Comparison of ENCODE assay signal across 27 cellular contexts in genomic region chr6:603265-603664, GRCh38. TPM values are rescaled to one million over a fixed set of nuclear protein-coding genes. Genes with fewer than 3 reads are reported as not detected.
DNase-seq lines count a peak whose midpoint lies in the region; ATAC-seq, FAIRE-seq and TF ChIP-seq lines count a peak whose summit lies in the region.
"Had no signal": no experiment of that assay in that cellular context is flagged by ENCODE, and none has a peak within 500 bp of the region (broad histone marks: within the 10 kb centered on the region; RNA-seq: fewer than 3 reads in every experiment).

No MANE protein-coding gene starts in this region.

- H3K4me1 ChIP-seq in IMR-90 (ENCODE audit: control insufficient read depth, insufficient read depth, low read length) (no peaks in the 10 kb centered on the region; the same call in 1 of the 2 replicates), endocrine pancreas (ENCODE audit: control insufficient read depth, insufficient read depth, low read length) (no peaks in the 10 kb centered on the region), trophoblast cell (ENCODE audit: control insufficient read depth in 1 of 2, insufficient read depth in 2 of 2, low read length in 2 of 2) (no peaks in the 10 kb centered on the region)
- H3K4me1 ChIP-seq: BE2C had no signal

- H3K4me1 Mint-ChIP-seq in stimulated activated effector memory CD8-positive, alpha-beta T cell treated with anti-CD3 and anti-CD28 coated beads, Interleukin-12 subunit alpha, Interleukin-12 subunit beta, amount 100 ng/mL, for 72 hours = peaks cover 13% of the 10 kb centered on the region

- H3K27ac Mint-ChIP-seq in stimulated activated effector memory CD8-positive, alpha-beta T cell treated with anti-CD3 and anti-CD28 coated beads, Interleukin-12 subunit alpha, Interleukin-12 subunit beta, amount 100 ng/mL, for 72 hours = peak overlapping the region; percentile 70
- H3K27ac Mint-ChIP-seq: CD14-positive monocyte; CD4-positive, alpha-beta T cell; GM23338 had no signal

- H3K56ac ChIP-seq in IMR-90 (ENCODE audit: extremely low read depth, insufficient read depth, low read length) = no peak overlapping the region

- H4K91ac ChIP-seq in IMR-90 (ENCODE audit: insufficient read depth, low read depth, low read length) (no peak overlapping the region), trophoblast cell (ENCODE audit: low read depth, low read length) (no peak overlapping the region)

- H2BK12ac ChIP-seq in trophoblast cell (ENCODE audit: low read length) = no peak overlapping the region

- H3K79me1 ChIP-seq in IMR-90 (ENCODE audit: low read depth in 1 of 2, low read length in 2 of 2) = peaks cover 7 to 8% of the 10 kb centered on the region in 2 experiments; a peak in 3 of 4 replicates
- H3K79me1 ChIP-seq in trophoblast cell (ENCODE audit: low read length) = no peaks in the 10 kb centered on the region

- no peak overlapping the region for H2AK5ac ChIP-seq in IMR-90 (ENCODE audit: low read depth, low read length)
- H2AK5ac ChIP-seq in trophoblast cell (ENCODE audit: low read length) = no peak overlapping the region

- no peaks in the 10 kb centered on the region for H4K20me1 ChIP-seq in IMR-90 (ENCODE audit: insufficient read depth, low read length)
- H4K20me1 ChIP-seq: BLaER1 treated with 17β-estradiol and CSF1 and Interleukin-3, amounts not matched to agents 10 nM and 100 nM had no signal

- no peak overlapping the region for H4K12ac ChIP-seq in trophoblast cell (ENCODE audit: low read depth, low read length)

- no peak overlapping the region for H3K14ac ChIP-seq in IMR-90 (replicated peaks; ENCODE audit: low read depth, low read length)
- H3K14ac ChIP-seq in trophoblast cell (ENCODE audit: low read length) = no peak overlapping the region

- BruUV-seq in IMR-90 (replicated peaks; lab: Mats Ljungman, UMichigan) = no TSS peak

- dilution Hi-C loops in IMR-90 (cut with HindIII; ENCODE audit: low sequenced_read_pairs, unreplicated experiment) = no loop called here

- CTCF ChIA-PET in IMR-90 (lab: Yijun Ruan, JAX) = no interaction called here

- H3K27me3 ChIP-seq in IMR-90 (ENCODE audit: control insufficient read depth, insufficient read depth, low read length) = no peaks in the 10 kb centered on the region
- H3K27me3 ChIP-seq in endocrine pancreas (ENCODE audit: control insufficient read depth, insufficient read depth, low read length) = no peaks in the 10 kb centered on the region
- no peaks in the 10 kb centered on the region for H3K27me3 ChIP-seq in trophoblast cell (ENCODE audit: insufficient read depth, low read length)
- H3K27me3 ChIP-seq: BE2C; BLaER1 treated with 17β-estradiol and CSF1 and Interleukin-3, amounts not matched to agents 10 nM and 100 nM had no signal

- DNase-seq in NCI-H2227 (lab: John Stamatoyannopoulos, UW; ENCODE audit: unreplicated experiment) (peak; percentile 7), NCI-H2227 treated with DMSO at 0.1 percent for 48 hours (lab: John Stamatoyannopoulos, UW) (no peak), IMR-90 (no peak), RCC 7860 (ENCODE audit: low spot score) (no peak), nucleus accumbens (lab: John Stamatoyannopoulos, UW) (no peak), trophoblast cell (no peak)
- DNase-seq in stimulated activated effector memory CD8-positive, alpha-beta T cell treated with anti-CD3 and anti-CD28 coated beads, Interleukin-12 subunit alpha, Interleukin-12 subunit beta, amount 100 ng/mL, for 72 hours (ENCODE audit: low spot score in 2 of 2) = no peak
- DNase-seq: ACHN; AML-193; BE2C; CD4-positive, alpha-beta T cell; CD8-positive, alpha-beta memory T cell; DMS 273 treated with DMSO at 0.1 percent for 48 hours; DMS79; EL; GDM1; H9 had no signal

- H2BK20ac ChIP-seq in IMR-90 (ENCODE audit: low read depth, low read length) = no peak overlapping the region

- H2AFZ ChIP-seq in IMR-90 (replicated peaks; ENCODE audit: low read length, poor library complexity) (no peak overlapping the region), trophoblast cell (ENCODE audit: insufficient read depth, low read length, poor library complexity) (no peak overlapping the region)
- H2AFZ ChIP-seq: GM23338 had no signal

- no peak for ATAC-seq in IMR-90 (ENCODE audit: low read depth)
- ATAC-seq in stimulated activated effector memory CD8-positive, alpha-beta T cell treated with anti-CD3 and anti-CD28 coated beads, Interleukin-12 subunit alpha, Interleukin-12 subunit beta, amount 100 ng/mL, for 72 hours = no peak
- ATAC-seq: GM12878, GM23338, HCT116 had no signal

- H2AK9ac ChIP-seq in IMR-90 (replicated peaks; ENCODE audit: low read depth, low read length, poor library complexity) = no peak overlapping the region

- no peak for TF ChIP-seq CTCF in IMR-90 (conservative IDR thresholded peaks at IDR 0.05; ENCODE audit: low read depth, low read length)

- no peak for FAIRE-seq in RCC 7860 (lab: Jason Lieb, UNC)
- FAIRE-seq: A204.1, D721Med, GM12878, GM18507 had no signal

- no peak for TF ChIP-seq POLR2A in IMR-90 (IDR thresholded peaks at IDR 0.05; ENCODE audit: low read depth, low read length)

- H3K9me1 ChIP-seq in IMR-90 (ENCODE audit: insufficient read depth, low read length) = peaks cover 3% of the 10 kb centered on the region; the same call in 1 of the 2 replicates

- H3K9me3 ChIP-seq in IMR-90 (ENCODE audit: control insufficient read depth, insufficient read depth, low read length) = no peaks in the 10 kb centered on the region
- H3K9me3 ChIP-seq in endocrine pancreas (ENCODE audit: control insufficient read depth, low read length) = no peaks in the 10 kb centered on the region
- H3K9me3 ChIP-seq in trophoblast cell (ENCODE audit: insufficient read depth, low read depth, low read length) = peaks cover 1% of the 10 kb centered on the region
- H3K9me3 ChIP-seq: BE2C had no signal

- H3K27ac ChIP-seq in IMR-90 (ENCODE audit: insufficient read depth, low read length) (no peak overlapping the region), trophoblast cell (ENCODE audit: low read depth, low read length) (no peak overlapping the region)
- H3K27ac ChIP-seq: 22Rv1; BLaER1 treated with 17β-estradiol and CSF1 and Interleukin-3, amounts not matched to agents 10 nM and 100 nM had no signal

- no CpG with 5 or more reads among the region's 6 CpGs for whole genome bisulfite sequencing in IMR-90 (ENCODE audit: extremely low coverage in 2 of 2, insufficient read length in 1 of 2), 2 experiments
- no CpG with 5 or more reads among the region's 6 CpGs for WGBS in trophoblast cell (ENCODE audit: extremely low coverage, insufficient coverage, insufficient read length)

- no peak overlapping the region for H2BK5ac ChIP-seq in IMR-90 (ENCODE audit: low read depth, low read length, poor library complexity, severe bottlenecking)
- no peak overlapping the region for H2BK5ac ChIP-seq in trophoblast cell (ENCODE audit: low read depth, low read length, poor library complexity)

- H2BK15ac ChIP-seq in IMR-90 (ENCODE audit: low read depth, low read length) = no peak overlapping the region

- intact Hi-C loops in IMR-90 (cut with micrococcal nuclease) = no loop called here

- H3K23ac ChIP-seq in IMR-90 (ENCODE audit: low read depth, low read length) (no peak overlapping the region), trophoblast cell (ENCODE audit: low read length) (no peak overlapping the region)

- in situ Hi-C loops in IMR-90 (cut with MboI; ENCODE audit: low sequenced_read_pairs) = no loop called here

- POLR2A ChIA-PET in IMR-90 (lab: Charles Lee; ENCODE audit: unreplicated experiment) = no interaction called here

- no peak overlapping the region for H3K9ac ChIP-seq in IMR-90 (ENCODE audit: low read depth, low read length)
- peak overlapping the region; percentile 16 for H3K9ac ChIP-seq in endocrine pancreas (ENCODE audit: control insufficient read depth, insufficient read depth, low read length)
- H3K9ac ChIP-seq in trophoblast cell (ENCODE audit: low read length) = no peak overlapping the region
- H3K9ac ChIP-seq: BLaER1 treated with 17β-estradiol and CSF1 and Interleukin-3, amounts not matched to agents 10 nM and 100 nM had no signal

- H3K18ac ChIP-seq in IMR-90 (ENCODE audit: low read depth, low read length) = no peak overlapping the region
- no peak overlapping the region for H3K18ac ChIP-seq in trophoblast cell (ENCODE audit: low read length)

- H4K5ac ChIP-seq in IMR-90 (ENCODE audit: low read depth, low read length) = no peak overlapping the region

- no peaks in the 10 kb centered on the region for H3K79me2 ChIP-seq in trophoblast cell (ENCODE audit: control insufficient read depth, insufficient read depth, low read length, poor library complexity)

- H3K9me3 Mint-ChIP-seq in stimulated activated effector memory CD8-positive, alpha-beta T cell treated with anti-CD3 and anti-CD28 coated beads, Interleukin-12 subunit alpha, Interleukin-12 subunit beta, amount 100 ng/mL, for 72 hours = no peaks in the 10 kb centered on the region
- H3K9me3 Mint-ChIP-seq: CD4-positive, alpha-beta T cell; CD8-positive, alpha-beta memory T cell; GM23338; H9 had no signal

- H3K4me3 Mint-ChIP-seq in stimulated activated effector memory CD8-positive, alpha-beta T cell treated with anti-CD3 and anti-CD28 coated beads, Interleukin-12 subunit alpha, Interleukin-12 subunit beta, amount 100 ng/mL, for 72 hours = no peak overlapping the region
- H3K4me3 Mint-ChIP-seq: CD14-positive monocyte; CD4-positive, alpha-beta T cell; CD8-positive, alpha-beta memory T cell; GM23338; H9 had no signal

- H3K4ac ChIP-seq in IMR-90 (ENCODE audit: low read depth, low read length) (no peak overlapping the region), trophoblast cell (ENCODE audit: low read depth, low read length) (no peak overlapping the region)

- TF ChIP-seq RAD21 in IMR-90 (IDR thresholded peaks at IDR 0.05; ENCODE audit: low read length) = no peak

- H3K4me3 ChIP-seq in IMR-90 (ENCODE audit: insufficient read depth, low read depth, low read length) = no peak overlapping the region
- H3K4me3 ChIP-seq in endocrine pancreas (ENCODE audit: control insufficient read depth, insufficient read depth, low read length) = no peak overlapping the region
- no peak overlapping the region for H3K4me3 ChIP-seq in trophoblast cell (ENCODE audit: low read depth, low read length)
- H3K4me3 ChIP-seq: BLaER1 treated with 17β-estradiol and CSF1 and Interleukin-3, amounts not matched to agents 10 nM and 100 nM; GM12878; GM23338 had no signal

- H2BK120ac ChIP-seq in IMR-90 (ENCODE audit: low read depth, low read length) = no peak overlapping the region
- no peak overlapping the region for H2BK120ac ChIP-seq in trophoblast cell (ENCODE audit: insufficient read depth, low read length, poor library complexity)

- H3K4me2 ChIP-seq in IMR-90 (ENCODE audit: low read depth, low read length) = no peak overlapping the region
- H3K4me2 ChIP-seq in trophoblast cell (ENCODE audit: low read length) = no peak overlapping the region
- H3K4me2 ChIP-seq: BLaER1 treated with 17β-estradiol and CSF1 and Interleukin-3, amounts not matched to agents 10 nM and 100 nM; GM23338 had no signal

- H3K36me3 Mint-ChIP-seq in stimulated activated effector memory CD8-positive, alpha-beta T cell treated with anti-CD3 and anti-CD28 coated beads, Interleukin-12 subunit alpha, Interleukin-12 subunit beta, amount 100 ng/mL, for 72 hours = peaks cover 35% of the 10 kb centered on the region

- no peak overlapping the region for H4K8ac ChIP-seq in IMR-90 (ENCODE audit: low read depth in 2 of 2, low read length in 2 of 2)
- no peak overlapping the region for H4K8ac ChIP-seq in trophoblast cell (ENCODE audit: low read depth, low read length)

- H3K36me3 ChIP-seq in IMR-90 (ENCODE audit: control insufficient read depth, insufficient read depth, low read length) (peaks cover 12% of the 10 kb centered on the region), endocrine pancreas (ENCODE audit: control insufficient read depth, insufficient read depth, low read length) (no peaks in the 10 kb centered on the region), trophoblast cell (ENCODE audit: control insufficient read depth in 1 of 2, insufficient read depth in 2 of 2, low read length in 2 of 2) (peaks cover 5 to 6% of the 10 kb centered on the region in 2 experiments)
- H3K36me3 ChIP-seq: BE2C had no signal

RNA-seq across cellular contexts. Expression of gene HUS1B, which starts 53.6 kb away (rescaled TPM):
- 0.36 and 0.56 TPM in 2 replicates for total RNA-seq in IMR-90 (2012; rRNA removed)
- polyA plus RNA-seq in IMR-90 (2012; rRNA removed) = 0.39 and 0.59 TPM in 2 replicates
- polyA plus RNA-seq in IMR-90 (2012; cell fraction: cytosol; rRNA removed) = 0.29 and 0.60 TPM in 2 replicates
- polyA plus RNA-seq in IMR-90 (2012; cell fraction: nucleus; rRNA removed; ENCODE audit: low replicate concordance) = 0.79 and 1.5 TPM in 2 replicates
- polyA plus RNA-seq in trophoblast cell (2013) = 0.44 and 0.49 TPM in 2 replicates
